ENCODE assay signal across 15 cellular contexts in the genomic region with DNA sequence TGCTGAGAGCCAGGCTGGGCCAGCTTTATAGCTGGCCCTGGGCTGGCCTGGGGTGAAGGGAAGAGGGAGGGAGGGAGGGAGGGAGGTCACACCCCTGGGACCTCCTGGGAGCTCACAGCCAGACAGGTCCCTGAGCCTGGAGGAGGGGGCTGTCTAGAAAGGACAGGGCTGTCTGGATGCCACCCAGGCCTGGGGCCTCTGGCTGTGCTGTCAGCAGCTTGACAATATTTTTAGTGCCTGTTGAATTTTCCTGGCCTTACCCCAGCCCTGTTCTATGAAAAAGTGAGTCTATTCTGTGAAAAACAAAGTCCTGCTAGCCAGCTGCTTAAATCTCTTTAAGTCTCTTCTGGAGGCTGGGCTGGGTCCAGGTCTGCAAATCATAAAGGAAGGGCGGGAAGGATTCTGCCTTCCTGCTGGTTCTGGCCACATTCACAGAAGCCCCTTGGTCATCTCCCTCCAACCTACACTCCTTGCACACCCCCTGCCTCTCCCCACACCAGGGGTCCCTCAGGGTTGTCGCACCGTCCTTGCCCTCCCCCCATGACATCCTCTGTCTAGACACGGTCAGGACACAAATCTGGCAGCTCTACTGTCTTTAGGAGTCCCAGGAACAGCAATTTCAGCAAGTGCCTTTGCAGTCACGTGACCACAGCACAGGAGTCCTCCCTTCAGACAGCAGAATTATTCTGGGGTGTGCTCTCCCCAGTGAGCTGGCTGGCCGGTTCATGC. TPM values are rescaled to one million over a fixed set of nuclear protein-coding genes. Genes with fewer than 3 reads are reported as not detected.
DNase-seq lines count a peak whose midpoint lies in the region; ATAC-seq, FAIRE-seq and TF ChIP-seq lines count a peak whose summit lies in the region.
"Had no signal": no experiment of that assay in that cellular context is flagged by ENCODE, and none has a peak within 500 bp of the region (broad histone marks: within the 10 kb centered on the region; RNA-seq: fewer than 3 reads in every experiment).

A gene with protein sequence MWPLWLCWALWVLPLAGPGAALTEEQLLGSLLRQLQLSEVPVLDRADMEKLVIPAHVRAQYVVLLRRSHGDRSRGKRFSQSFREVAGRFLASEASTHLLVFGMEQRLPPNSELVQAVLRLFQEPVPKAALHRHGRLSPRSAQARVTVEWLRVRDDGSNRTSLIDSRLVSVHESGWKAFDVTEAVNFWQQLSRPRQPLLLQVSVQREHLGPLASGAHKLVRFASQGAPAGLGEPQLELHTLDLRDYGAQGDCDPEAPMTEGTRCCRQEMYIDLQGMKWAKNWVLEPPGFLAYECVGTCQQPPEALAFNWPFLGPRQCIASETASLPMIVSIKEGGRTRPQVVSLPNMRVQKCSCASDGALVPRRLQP (minus strand): TSS at position 1 of the 729 bp plus-strand sequence. CDS start 80 bp downstream, outside the sequence.

- peaks cover 59% of the 10 kb centered on the region for H3K4me1 Mint-ChIP-seq in nephron

- no peaks in the 10 kb centered on the region for H3K23me2 ChIP-seq in H1 (ENCODE audit: low read depth, low read length)

- H3K27ac ChIP-seq in OCI-LY1 (ENCODE audit: low read depth, low read length, poor library complexity, severe bottlenecking): peak within 1 kb of the TSS; percentile 75
- H3K27ac ChIP-seq in H1 (ENCODE audit: low read depth, low read length): no peak within 1 kb of the TSS
- peak within 1 kb of the TSS; percentile 63 for H3K27ac ChIP-seq in upper lobe of right lung

- peaks cover 24% of the 10 kb centered on the region for H3K27me3 Mint-ChIP-seq in nephron (ENCODE audit: low read depth)
- H3K27me3 Mint-ChIP-seq: stimulated activated memory B cell treated with anti-CD40 and anti-IgM and Interleukin-4, amounts not matched to agents 10 μg/mL and 1 μg/mL and 100 μg/mL, for 72 hours had no signal

- H2AFZ ChIP-seq in OCI-LY1 (ENCODE audit: low read length) (no peak within 1 kb of the TSS), H1 (ENCODE audit: low read length) (no peak within 1 kb of the TSS)

- H3K27me3 ChIP-seq in OCI-LY1 (ENCODE audit: insufficient read depth, low read length) (peaks cover 5% of the 10 kb centered on the region), H1 (replicated peaks in 1 of 4; ENCODE audit: control insufficient read depth in 3 of 4, extremely low read depth in 1 of 4, insufficient read depth in 3 of 4, low read length in 3 of 4) (peaks cover 0 to 12% (median 7%) of the 10 kb centered on the region in 4 experiments; a peak in 4 of 7 replicates), upper lobe of right lung (no peaks in the 10 kb centered on the region)

- TF ChIP-seq POLR2A in H1 (IDR thresholded peaks at IDR 0.05; ENCODE audit: control extremely low read depth in 1 of 2, low read depth in 2 of 2, low read length in 2 of 2): no peak

- H3K9ac ChIP-seq in OCI-LY1 (ENCODE audit: low read length) (peak within 1 kb of the TSS; percentile 11; the same call in 1 of the 2 replicates), H1 (replicated peaks in 1 of 4; ENCODE audit: extremely low read depth in 1 of 4, low read depth in 3 of 4, low read length in 3 of 4) (no peak within 1 kb of the TSS)

- no peak within 1 kb of the TSS for H2BK20ac ChIP-seq in H1 (ENCODE audit: low read length)

- no peaks in the 10 kb centered on the region for H3K9me2 ChIP-seq in OCI-LY1 (ENCODE audit: low read depth, low read length)

- no peak within 1 kb of the TSS for H2BK120ac ChIP-seq in H1 (replicated peaks; ENCODE audit: low read depth, low read length)

- no peak for TF ChIP-seq CTCF in OCI-LY1 (IDR thresholded peaks at IDR 0.05; ENCODE audit: low read length)
- TF ChIP-seq CTCF in H1 (IDR thresholded peaks at IDR 0.05; ENCODE audit: control extremely low read depth in 1 of 3, insufficient read depth in 1 of 3, low read depth in 1 of 3, low read length in 3 of 3): no peak
- TF ChIP-seq CTCF in nephron (IDR thresholded peaks at IDR 0.05; ENCODE audit: unreplicated experiment in 3 of 3): no peak
- no peak for TF ChIP-seq CTCF in upper lobe of right lung (IDR thresholded peaks at IDR 0.05)

- H3F3A ChIP-seq in OCI-LY1 (ENCODE audit: insufficient read depth, low read length): no peaks in the 10 kb centered on the region

- ATAC-seq in upper lobe of right lung (no peak), GM21381 (IDR thresholded peaks at IDR 0.05; ENCODE audit: unreplicated experiment) (no peak)
- ATAC-seq: activated T-cell treated with anti-CD3 and anti-CD28 coated beads, Interleukin-2, amount 50 U/mL, for 72 hours; stimulated activated memory B cell treated with anti-CD40 and anti-IgM and Interleukin-4, amounts not matched to agents 10 μg/mL and 1 μg/mL and 100 μg/mL, for 72 hours had no signal

- TF ChIP-seq RAD21 in H1 (IDR thresholded peaks at IDR 0.05 in 1 of 2, conservative IDR thresholded peaks at IDR 0.05 in 1 of 2; ENCODE audit: low read depth in 2 of 2, low read length in 2 of 2): no peak

- DNase-seq in H1 (ENCODE audit: low read depth in 1 of 2, low spot score in 2 of 2) (no peak), upper lobe of right lung (no peak), iPS-NIHi7 (ENCODE audit: extremely low spot score) (no peak), NCI-H2227 treated with DMSO at 0.1 percent for 48 hours (lab: John Stamatoyannopoulos, UW) (no peak)
- DNase-seq: activated CD4-positive, alpha-beta T cell treated with anti-CD3 and anti-CD28 coated beads for 4 hours; activated T-cell treated with anti-CD3 and anti-CD28 coated beads, Interleukin-2, amount 50 U/mL, for 72 hours; amniotic stem cell; EL; stimulated activated CD4-positive, alpha-beta T cell treated with anti-CD3 and anti-CD28 coated beads, Interleukin-4, amount 100 ng/mL, for 4 hours had no signal

- no peak within 1 kb of the TSS for H4K8ac ChIP-seq in H1 (ENCODE audit: extremely low read depth, insufficient read depth, low read length)

- no peak for FAIRE-seq in H1 (lab: Jason Lieb, UNC)

- peak within 1 kb of the TSS; percentile 57; the same call in 1 of the 2 replicates for H3K18ac ChIP-seq in H1 (ENCODE audit: extremely low read depth, low read length)

- POLR2A ChIA-PET in H1 (lab: Charles Lee; ENCODE audit: partially characterized antibody): interaction anchor here (0.7 to 3.4 kb wide), 5 partner anchors 9 to 164 kb away, joined by 3 to 16 read pairs (median 5); a partner anchor contains a TSS

- H3K14ac ChIP-seq in H1 (ENCODE audit: insufficient read length): no peak within 1 kb of the TSS

- H3K4me3 Mint-ChIP-seq in nephron: peak within 1 kb of the TSS; percentile 31 to 41 (median 38)
- H3K4me3 Mint-ChIP-seq: activated T-cell treated with anti-CD3 and anti-CD28 coated beads, Interleukin-2, amount 50 U/mL, for 72 hours; stimulated activated memory B cell treated with anti-CD40 and anti-IgM and Interleukin-4, amounts not matched to agents 10 μg/mL and 1 μg/mL and 100 μg/mL, for 72 hours had no signal

- peak within 1 kb of the TSS; percentile 68; the same call in 1 of the 2 replicates for H2BK12ac ChIP-seq in H1 (ENCODE audit: low read depth, low read length)

- H3K27ac Mint-ChIP-seq in nephron: peak within 1 kb of the TSS; percentile 94 to 96 (median 96)
- H3K27ac Mint-ChIP-seq: activated T-cell treated with anti-CD3 and anti-CD28 coated beads, Interleukin-2, amount 50 U/mL, for 72 hours; stimulated activated memory B cell treated with anti-CD40 and anti-IgM and Interleukin-4, amounts not matched to agents 10 μg/mL and 1 μg/mL and 100 μg/mL, for 72 hours had no signal

- TF ChIP-seq EP300 in H1 (IDR thresholded peaks at IDR 0.05; ENCODE audit: borderline replicate concordance in 1 of 2, low read depth in 2 of 2, low read length in 2 of 2): no peak

- no peaks in the 10 kb centered on the region for H3K36me3 Mint-ChIP-seq in nephron (ENCODE audit: low read depth)
- H3K36me3 Mint-ChIP-seq: stimulated activated memory B cell treated with anti-CD40 and anti-IgM and Interleukin-4, amounts not matched to agents 10 μg/mL and 1 μg/mL and 100 μg/mL, for 72 hours had no signal

- intact Hi-C loops in upper lobe of right lung (cut with DNase I): no loop called here

- H3K9me3 ChIP-seq in OCI-LY1 (ENCODE audit: low read length): no peaks in the 10 kb centered on the region
- H3K9me3 ChIP-seq in H1 (ENCODE audit: insufficient read depth in 2 of 2, low read depth in 1 of 2, low read length in 1 of 2): no peaks in the 10 kb centered on the region
- H3K9me3 ChIP-seq in upper lobe of right lung: no peaks in the 10 kb centered on the region

- H2AK5ac ChIP-seq in H1 (ENCODE audit: low read depth, low read length): peak within 1 kb of the TSS; percentile 90; the same call in 1 of the 2 replicates

- H3K36me3 ChIP-seq in OCI-LY1 (ENCODE audit: insufficient read depth, low read length) (no peaks in the 10 kb centered on the region), H1 (ENCODE audit: control insufficient read depth in 2 of 4, insufficient read depth in 4 of 4, low read length in 3 of 4) (no peaks in the 10 kb centered on the region), upper lobe of right lung (no peaks in the 10 kb centered on the region)

- peaks cover 44% of the 10 kb centered on the region for H3K4me1 ChIP-seq in OCI-LY1 (ENCODE audit: insufficient read depth, low read length, severe bottlenecking)
- H3K4me1 ChIP-seq in H1 (replicated peaks in 1 of 4; ENCODE audit: control insufficient read depth in 3 of 4, insufficient read depth in 4 of 4, low read length in 3 of 4): peaks cover 8 to 23% (median 15%) of the 10 kb centered on the region in 4 experiments
- peaks cover 17% of the 10 kb centered on the region for H3K4me1 ChIP-seq in upper lobe of right lung

- H4K91ac ChIP-seq in H1 (replicated peaks; ENCODE audit: insufficient read length, low read length): peak within 1 kb of the TSS; percentile 69

- no peak within 1 kb of the TSS for H3K4me3 ChIP-seq in OCI-LY1 (ENCODE audit: low read depth, low read length, poor library complexity, severe bottlenecking)
- peak within 1 kb of the TSS in 1 of 4 experiments; percentile 59; a peak in 1 of 8 replicates for H3K4me3 ChIP-seq in H1 (ENCODE audit: extremely low read depth in 1 of 4, insufficient read depth in 2 of 4, low read depth in 3 of 4, low read length in 4 of 4)
- H3K4me3 ChIP-seq in upper lobe of right lung: no peak within 1 kb of the TSS

- CTCF ChIA-PET in H1 (lab: Charles Lee; ENCODE audit: partially characterized antibody): interaction anchor here (0.6 to 4.0 kb wide), 11 partner anchors 17 to 467 kb away, joined by 3 to 23 read pairs (median 5); a partner anchor contains a TSS

- no peak within 1 kb of the TSS for H3K56ac ChIP-seq in H1 (replicated peaks; ENCODE audit: insufficient read length, low read depth, low read length)

- H3K79me2 ChIP-seq in OCI-LY1 (ENCODE audit: insufficient read depth, low read length) (no peaks in the 10 kb centered on the region), H1 (ENCODE audit: control insufficient read depth in 1 of 2, insufficient read depth in 2 of 2, low read length in 2 of 2) (no peaks in the 10 kb centered on the region)

- H4K5ac ChIP-seq in H1 (ENCODE audit: insufficient read length, low read depth, low read length): no peak within 1 kb of the TSS

- no peak within 1 kb of the TSS for H3K4ac ChIP-seq in H1 (replicated peaks; ENCODE audit: insufficient read length, low read depth, low read length)

- no peaks in the 10 kb centered on the region for H3K79me1 ChIP-seq in H1 (ENCODE audit: low read depth, low read length)

- no peaks in the 10 kb centered on the region for H4K20me1 ChIP-seq in OCI-LY1 (ENCODE audit: insufficient read depth, low read length)
- H4K20me1 ChIP-seq in H1 (replicated peaks in 1 of 2; ENCODE audit: control insufficient read depth in 1 of 2, insufficient read depth in 2 of 2, low read length in 2 of 2): no peaks in the 10 kb centered on the region

- no peak within 1 kb of the TSS for H3K23ac ChIP-seq in H1 (ENCODE audit: insufficient read length)

- peak within 1 kb of the TSS; percentile 26; the same call in 1 of the 2 replicates for H3K4me2 ChIP-seq in OCI-LY1 (ENCODE audit: low read length)
- H3K4me2 ChIP-seq in H1 (ENCODE audit: insufficient read depth in 1 of 2, low read depth in 2 of 2, low read length in 2 of 2): peak within 1 kb of the TSS in 1 of 2 experiments; percentile 50; a peak in 1 of 4 replicates

- no peak within 1 kb of the TSS for H2BK5ac ChIP-seq in H1 (ENCODE audit: low read depth, low read length)

- no peaks in the 10 kb centered on the region for H3K9me3 Mint-ChIP-seq in nephron
- H3K9me3 Mint-ChIP-seq: activated T-cell treated with anti-CD3 and anti-CD28 coated beads, Interleukin-2, amount 50 U/mL, for 72 hours; stimulated activated memory B cell treated with anti-CD40 and anti-IgM and Interleukin-4, amounts not matched to agents 10 μg/mL and 1 μg/mL and 100 μg/mL, for 72 hours had no signal

- 77% methylated on average over 6 of the region's 6 CpGs; no CpG with 5 or more reads in 1 of the 2 experiments for WGBS in H1 (ENCODE audit: extremely low coverage in 1 of 2, insufficient coverage in 1 of 2, insufficient read length in 1 of 2, insufficient replicate concordance in 2 of 2, low coverage in 1 of 2, low lambda C conversion rate in 2 of 2, missing lambda C conversion rate in 1 of 2), 2 experiments

- H2BK15ac ChIP-seq in H1 (ENCODE audit: low read length): peak within 1 kb of the TSS; percentile 99; the same call in 1 of the 2 replicates

RNA-seq across cellular contexts. Expression of the gene that starts here (rescaled TPM):
- total RNA-seq in H1 (2021; fragmentation: NEBNext Ultra II Directional; extraction: Animal tissue kit (Norgen Biotek cat#: 25700)): 3.2 and 4.3 TPM in 2 replicates
- polyA plus RNA-seq in H1 (2011; rRNA removed): 2.6 and 2.9 TPM in 2 replicates
- polyA plus RNA-seq in H1 (2011; cell fraction: cytosol; rRNA removed): 3.1 TPM
- 2.5 TPM for polyA plus RNA-seq in H1 (2011; cell fraction: nucleus; rRNA removed)
- polyA plus RNA-seq in H1 (2012, experiment 1 of 2): 0.94 to 1.9 TPM (median 1.4 TPM) in 4 replicates
- polyA plus RNA-seq in H1 (2012, experiment 2 of 2): 2.2 TPM
- polyA plus RNA-seq in H1 (2013, experiment 1 of 2): 44.6 TPM
- 54.0 TPM for polyA plus RNA-seq in H1 (2013, experiment 2 of 2)
- 0.83 and 1.4 TPM in 2 replicates for polyA minus RNA-seq in H1 (2011; rRNA and poly(A)+ RNA removed)
- polyA minus RNA-seq in H1 (2011; cell fraction: cytosol; rRNA and poly(A)+ RNA removed): 0.88 TPM
- 1.5 TPM for polyA minus RNA-seq in H1 (2011; cell fraction: nucleus; rRNA and poly(A)+ RNA removed)
- 2.2 TPM for total RNA-seq in upper lobe of right lung
- total RNA-seq: activated T-cell treated with anti-CD3 and anti-CD28 coated beads, Interleukin-2, amount 50 U/mL, for 72 hours; MCF 10A; T-helper 1 cell treated with Interleukin-12 subunit alpha and Interleukin-12 subunit beta and Interleukin-4 antibody, amounts not matched to agents 30 ng/mL and 1 ng/mL, for 36 hours had no signal
